ENCODE assay signal across 7 cellular contexts in the genomic region with DNA sequence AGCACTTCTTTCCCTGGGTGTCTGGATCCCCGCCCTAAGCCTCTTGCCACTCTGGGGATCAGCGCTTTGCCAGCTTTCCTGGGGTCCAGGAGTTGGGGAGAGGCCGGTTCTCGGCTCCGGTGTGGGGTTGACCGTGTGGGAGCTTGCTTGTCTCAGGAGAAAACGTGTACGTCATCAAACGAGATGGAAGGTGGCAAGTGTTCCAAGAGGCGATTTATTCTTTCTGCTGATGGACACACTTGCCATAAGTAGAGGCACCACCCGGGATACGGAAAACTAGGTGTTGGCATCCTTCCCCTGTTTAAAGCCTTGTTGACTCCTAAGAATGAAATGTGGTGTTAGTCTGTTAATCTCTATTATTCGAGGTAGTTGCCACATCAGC. TPM values are rescaled to one million over a fixed set of nuclear protein-coding genes. Genes with fewer than 3 reads are reported as not detected.
A peak's percentile ranks its signal among the peaks of the same experiment; 100 is the strongest.
DNase-seq lines count a peak whose midpoint lies in the region; ATAC-seq and TF ChIP-seq lines count a peak whose summit lies in the region.

No MANE protein-coding gene starts in this region.

- H3K4me1 ChIP-seq in HUES6 (ENCODE audit: control insufficient read depth, insufficient read depth, low read length) (peaks cover 3% of the 10 kb centered on the region; the same call in 1 of the 2 replicates), mesodermal cell (ENCODE audit: control insufficient read depth, insufficient read depth, low read length, poor library complexity, severe bottlenecking) (peaks cover 7% of the 10 kb centered on the region)

- ATAC-seq in GM19452 (IDR thresholded peaks at IDR 0.05; ENCODE audit: unreplicated experiment) (peak; percentile 23), HG03520 (IDR thresholded peaks at IDR 0.05; ENCODE audit: unreplicated experiment) (no peak)

- H3K9ac ChIP-seq in HUES6 (ENCODE audit: low read length): peak overlapping the region; percentile 98

- H3K4me3 ChIP-seq in HUES6 (ENCODE audit: low read depth, low read length) (peak overlapping the region; percentile 93), brain microvascular endothelial cell (ENCODE audit: low read depth, low read length) (peak overlapping the region; percentile 68), mesodermal cell (ENCODE audit: extremely low read depth, insufficient read depth, low read length, poor library complexity, severe bottlenecking) (peak overlapping the region; percentile 83)

- in situ Hi-C loops in brain microvascular endothelial cell (cut with HindIII; ENCODE audit: low pct_ligation_motif_present, low sequenced_read_pairs): no loop called here

- peak; percentile 36 for DNase-seq in brain microvascular endothelial cell
- no peak for DNase-seq in stimulated activated CD8-positive, alpha-beta memory T cell treated with anti-CD3 and anti-CD28 coated beads, Interleukin-4, amount 100 ng/mL, for 48 hours
- no peak for DNase-seq in UCSD-AML1 (lab: John Stamatoyannopoulos, UW; ENCODE audit: unreplicated experiment)

- H3K27ac ChIP-seq in HUES6 (ENCODE audit: low read depth, low read length): peak overlapping the region; percentile 98
- peak overlapping the region; percentile 96 for H3K27ac ChIP-seq in brain microvascular endothelial cell
- peak overlapping the region; percentile 94 for H3K27ac ChIP-seq in mesodermal cell (ENCODE audit: low read depth, low read length, severe bottlenecking)

- H3K36me3 ChIP-seq in HUES6 (ENCODE audit: control insufficient read depth, insufficient read depth, low read length) (peaks cover 48% of the 10 kb centered on the region), brain microvascular endothelial cell (replicated peaks) (peaks cover 29% of the 10 kb centered on the region), mesodermal cell (ENCODE audit: control insufficient read depth, insufficient read depth, low read length) (peaks cover 47% of the 10 kb centered on the region)

- H3K27me3 ChIP-seq in HUES6 (ENCODE audit: control insufficient read depth, insufficient read depth, low read length): no peaks in the 10 kb centered on the region
- H3K27me3 ChIP-seq in brain microvascular endothelial cell (replicated peaks): no peaks in the 10 kb centered on the region

- H3K9me3 ChIP-seq in HUES6 (ENCODE audit: control insufficient read depth, insufficient read depth, low read depth, low read length): no peaks in the 10 kb centered on the region
- no peaks in the 10 kb centered on the region for H3K9me3 ChIP-seq in mesodermal cell (ENCODE audit: control insufficient read depth, low read length)

- no peak for TF ChIP-seq CTCF in brain microvascular endothelial cell (IDR thresholded peaks at IDR 0.05; ENCODE audit: low read depth, low read length, missing control alignments)

- 2 to 3% methylated on average over 11 to 12 of the region's 13 CpGs for WGBS in mesodermal cell (ENCODE audit: insufficient coverage in 2 of 2), 2 experiments

RNA-seq across cellular contexts. Expression of a gene that starts 0.3 kb away (rescaled TPM):
- polyA plus RNA-seq in mesodermal cell (2013, experiment 1 of 2): 44.2 TPM
- polyA plus RNA-seq in mesodermal cell (2013, experiment 2 of 2): 38.6 TPM

RNA-seq across cellular contexts. Expression of a gene that starts 0.8 kb away (rescaled TPM):
- 4,250 TPM for polyA plus RNA-seq in mesodermal cell (2013, experiment 1 of 2)
- polyA plus RNA-seq in mesodermal cell (2013, experiment 2 of 2): 4,124 TPM

RNA-seq across cellular contexts. Expression of a gene that starts 7.9 kb away (rescaled TPM):
- 14.4 TPM for polyA plus RNA-seq in mesodermal cell (2013, experiment 1 of 2)
- 18.7 TPM for polyA plus RNA-seq in mesodermal cell (2013, experiment 2 of 2)
